Comparison of ENCODE assay signal across 18 cellular contexts in the genomic region with DNA sequence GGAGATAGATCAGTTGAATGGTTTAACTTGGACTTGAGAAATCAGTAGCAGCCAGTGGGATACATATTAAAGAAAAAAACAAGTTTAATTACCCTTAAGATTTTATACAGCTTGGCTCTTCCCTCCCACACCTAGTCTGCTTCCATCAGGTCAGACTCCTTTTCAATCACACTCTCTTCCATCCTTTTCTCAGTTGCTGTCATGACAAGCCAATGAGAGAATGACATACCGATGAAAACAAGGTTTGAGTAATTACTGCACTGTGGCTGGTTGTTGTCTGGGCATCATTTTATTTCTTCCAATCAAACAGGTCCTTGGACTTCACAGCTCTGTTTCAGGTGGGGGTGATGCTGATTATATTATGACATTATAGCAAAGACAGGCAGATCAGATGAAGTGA.
"Had no signal": no experiment of that assay in that cellular context is flagged by ENCODE, and none has a peak within 500 bp of the region (broad histone marks: within the 10 kb centered on the region; RNA-seq: fewer than 3 reads in every experiment).

No MANE protein-coding gene starts in this region.

- FAIRE-seq: kidney had no signal

- H3K27me3 ChIP-seq: colonic mucosa, hepatocyte, neutrophil, sigmoid colon had no signal

- ATAC-seq: left cardiac atrium, lower lobe of right lung had no signal

- H3K4me1 ChIP-seq: colonic mucosa had no signal

- H3K4me3 Mint-ChIP-seq: naive B cell had no signal

- DNase-seq: colonic mucosa; effector CD4-positive, alpha-beta T cell; foreskin melanocyte; head of caudate nucleus; kidney; left cardiac atrium; left ventricle myocardium inferior; lower lobe of right lung; mesendoderm; naive B cell; posterior cingulate gyrus; sigmoid colon; stimulated activated CD4-positive, alpha-beta T cell treated with anti-CD3 and anti-CD28 coated beads, Interleukin-12 subunit alpha, Interleukin-12 subunit beta, amount 100 ng/mL, for 4 hours; stimulated activated naive CD4-positive, alpha-beta T cell treated with Interleukin-2 at 50 U/mL for 16 hours; trophoblast cell had no signal

- H3K27ac ChIP-seq: colonic mucosa, hepatocyte, left ventricle myocardium inferior, lower lobe of right lung, neutrophil, sigmoid colon, skin epidermis had no signal

- H3K36me3 ChIP-seq: colonic mucosa, left ventricle myocardium inferior, lower lobe of right lung, neutrophil, sigmoid colon had no signal

- H3K4me3 ChIP-seq: colonic mucosa, hepatocyte, left ventricle myocardium inferior, lower lobe of right lung, sigmoid colon, skin epidermis had no signal

- H3K9me3 Mint-ChIP-seq: naive B cell had no signal

- H3K9me3 ChIP-seq: colonic mucosa, left ventricle myocardium inferior, lower lobe of right lung, neutrophil, sigmoid colon had no signal

- H3K27me3 Mint-ChIP-seq: naive B cell had no signal
